Comparison of ENCODE assay signal across 20 cellular contexts in genomic region chr20:53567379-53567778, GRCh38. TPM values are rescaled to one million over a fixed set of nuclear protein-coding genes. Genes with fewer than 3 reads are reported as not detected.
DNase-seq lines count a peak whose midpoint lies in the region; ATAC-seq and TF ChIP-seq lines count a peak whose summit lies in the region.
"Had no signal": no experiment of that assay in that cellular context is flagged by ENCODE, and none has a peak within 500 bp of the region (broad histone marks: within the 10 kb centered on the region; RNA-seq: fewer than 3 reads in every experiment).

No MANE protein-coding gene starts in this region.

- no peaks in the 10 kb centered on the region for H3K27me3 Mint-ChIP-seq in activated T-cell treated with anti-CD3 and anti-CD28 coated beads, Interleukin-2, amount 50 U/mL, for 24 hours
- no peaks in the 10 kb centered on the region for H3K27me3 Mint-ChIP-seq in activated T-cell treated with anti-CD3 and anti-CD28 coated beads, Interleukin-2, amount 50 U/mL, for 72 hours (ENCODE audit: low read depth)
- H3K27me3 Mint-ChIP-seq in activated CD8-positive, alpha-beta T cell treated with anti-CD3 and anti-CD28 coated beads for 36 hours = no peaks in the 10 kb centered on the region
- no peaks in the 10 kb centered on the region for H3K27me3 Mint-ChIP-seq in naive thymus-derived CD8-positive, alpha-beta T cell
- H3K27me3 Mint-ChIP-seq in Caco-2 (ENCODE audit: insufficient read depth, unreplicated experiment) = no peaks in the 10 kb centered on the region
- H3K27me3 Mint-ChIP-seq: B cell had no signal

- POLR2A ChIA-PET in HEK293 (lab: Yijun Ruan, JAX) = no interaction called here
- POLR2A ChIA-PET in activated CD8-positive, alpha-beta T cell treated with anti-CD3 and anti-CD28 coated beads for 36 hours (lab: Charles Lee) = interaction anchor here (0.8 to 1.9 kb wide), 2 partner anchors 10 to 141 kb away, joined by 4 to 5 read pairs; no protein-coding TSS in a partner anchor
- POLR2A ChIA-PET in naive thymus-derived CD8-positive, alpha-beta T cell (lab: Charles Lee) = interaction anchor here (0.6 to 0.9 kb wide), 3 partner anchors 341 to 427 kb away, joined by 3 read pairs; no protein-coding TSS in a partner anchor
- POLR2A ChIA-PET in Caco-2 (lab: Charles Lee) = interaction anchor here (0.7 kb wide), 2 partner anchors 156 to 369 kb away, joined by 3 to 4 read pairs; no protein-coding TSS in a partner anchor

- no peak for TF ChIP-seq POLR2A in breast epithelium (IDR thresholded peaks at IDR 0.05)

- no peak overlapping the region for H3K27ac ChIP-seq in HEK293 (ENCODE audit: extremely low read depth, low read depth, low read length)
- H3K27ac ChIP-seq in breast epithelium = no peak overlapping the region
- H3K27ac ChIP-seq: GM23248 had no signal

- H3K4me3 ChIP-seq in HEK293 (ENCODE audit: low read depth, low read length) = no peak overlapping the region
- H3K4me3 ChIP-seq in Caco-2 (ENCODE audit: low read depth, low read length) = no peak overlapping the region
- H3K4me3 ChIP-seq in breast epithelium = no peak overlapping the region
- H3K4me3 ChIP-seq: GM23248, HAP-1 had no signal

- no TSS peak for BruUV-seq in Caco-2 (replicated peaks; lab: Mats Ljungman, UMichigan)

- H3K27ac Mint-ChIP-seq in activated T-cell treated with anti-CD3 and anti-CD28 coated beads, Interleukin-2, amount 50 U/mL, for 24 hours = peak overlapping the region; percentile 78
- no peak overlapping the region for H3K27ac Mint-ChIP-seq in activated T-cell treated with anti-CD3 and anti-CD28 coated beads, Interleukin-2, amount 50 U/mL, for 72 hours
- H3K27ac Mint-ChIP-seq in activated CD8-positive, alpha-beta T cell treated with anti-CD3 and anti-CD28 coated beads for 36 hours = peak overlapping the region; percentile 61
- peak overlapping the region in 6 of 10 donors; percentile 36 to 88 (median 72) for H3K27ac Mint-ChIP-seq in naive thymus-derived CD8-positive, alpha-beta T cell
- H3K27ac Mint-ChIP-seq in Caco-2 (ENCODE audit: unreplicated experiment) = no peak overlapping the region
- H3K27ac Mint-ChIP-seq: B cell had no signal

- peaks cover 77% of the 10 kb centered on the region for H3K36me3 Mint-ChIP-seq in activated T-cell treated with anti-CD3 and anti-CD28 coated beads, Interleukin-2, amount 50 U/mL, for 24 hours (ENCODE audit: low read depth)
- peaks cover 5 to 43% of the 10 kb centered on the region in 2 donors for H3K36me3 Mint-ChIP-seq in activated T-cell treated with anti-CD3 and anti-CD28 coated beads, Interleukin-2, amount 50 U/mL, for 72 hours (ENCODE audit: insufficient read depth in 2 of 2)
- peaks cover 62% of the 10 kb centered on the region for H3K36me3 Mint-ChIP-seq in activated CD8-positive, alpha-beta T cell treated with anti-CD3 and anti-CD28 coated beads for 36 hours (ENCODE audit: low read depth)
- H3K36me3 Mint-ChIP-seq in naive thymus-derived CD8-positive, alpha-beta T cell = peaks cover 6 to 83% (median 33%) of the 10 kb centered on the region in 3 donors
- peaks cover 100% of the 10 kb centered on the region for H3K36me3 Mint-ChIP-seq in Caco-2 (ENCODE audit: insufficient read depth, unreplicated experiment)

- H3K27me3 ChIP-seq in Caco-2 (replicated peaks; ENCODE audit: control insufficient read depth, insufficient read depth, low read length) (no peaks in the 10 kb centered on the region), breast epithelium (no peaks in the 10 kb centered on the region)

- H3K4me1 Mint-ChIP-seq in activated T-cell treated with anti-CD3 and anti-CD28 coated beads, Interleukin-2, amount 50 U/mL, for 24 hours (ENCODE audit: low read depth) = peaks cover 42% of the 10 kb centered on the region
- H3K4me1 Mint-ChIP-seq in activated T-cell treated with anti-CD3 and anti-CD28 coated beads, Interleukin-2, amount 50 U/mL, for 72 hours (ENCODE audit: low read depth) = peaks cover 21% of the 10 kb centered on the region
- H3K4me1 Mint-ChIP-seq in activated CD8-positive, alpha-beta T cell treated with anti-CD3 and anti-CD28 coated beads for 36 hours (ENCODE audit: low read depth) = peaks cover 41% of the 10 kb centered on the region
- peaks cover 15 to 56% (median 42%) of the 10 kb centered on the region in 4 donors for H3K4me1 Mint-ChIP-seq in naive thymus-derived CD8-positive, alpha-beta T cell
- H3K4me1 Mint-ChIP-seq in Caco-2 (ENCODE audit: low read depth, unreplicated experiment) = no peaks in the 10 kb centered on the region

- TF ChIP-seq CTCF in HEK293 (tag by site-specific recombination; IDR thresholded peaks at IDR 0.05) = no peak
- TF ChIP-seq CTCF in activated CD8-positive, alpha-beta T cell treated with anti-CD3 and anti-CD28 coated beads for 36 hours (IDR thresholded peaks at IDR 0.05) = no peak
- no peak for TF ChIP-seq CTCF in Caco-2 (IDR thresholded peaks at IDR 0.05; ENCODE audit: insufficient read depth in 1 of 2, low read depth in 1 of 2, low read length in 1 of 2, severe bottlenecking in 1 of 2, unreplicated experiment in 1 of 2)
- TF ChIP-seq CTCF in breast epithelium (IDR thresholded peaks at IDR 0.05) = no peak

- no peaks in the 10 kb centered on the region for H3K9me3 Mint-ChIP-seq in activated T-cell treated with anti-CD3 and anti-CD28 coated beads, Interleukin-2, amount 50 U/mL, for 24 hours
- no peaks in the 10 kb centered on the region for H3K9me3 Mint-ChIP-seq in activated T-cell treated with anti-CD3 and anti-CD28 coated beads, Interleukin-2, amount 50 U/mL, for 72 hours
- no peaks in the 10 kb centered on the region for H3K9me3 Mint-ChIP-seq in activated CD8-positive, alpha-beta T cell treated with anti-CD3 and anti-CD28 coated beads for 36 hours
- H3K9me3 Mint-ChIP-seq in naive thymus-derived CD8-positive, alpha-beta T cell = no peaks in the 10 kb centered on the region
- H3K9me3 Mint-ChIP-seq in Caco-2 (ENCODE audit: unreplicated experiment) = no peaks in the 10 kb centered on the region

- H3K4me3 Mint-ChIP-seq in activated T-cell treated with anti-CD3 and anti-CD28 coated beads, Interleukin-2, amount 50 U/mL, for 24 hours = no peak overlapping the region
- no peak overlapping the region for H3K4me3 Mint-ChIP-seq in activated T-cell treated with anti-CD3 and anti-CD28 coated beads, Interleukin-2, amount 50 U/mL, for 72 hours
- no peak overlapping the region for H3K4me3 Mint-ChIP-seq in activated CD8-positive, alpha-beta T cell treated with anti-CD3 and anti-CD28 coated beads for 36 hours
- H3K4me3 Mint-ChIP-seq in naive thymus-derived CD8-positive, alpha-beta T cell = no peak overlapping the region
- no peak overlapping the region for H3K4me3 Mint-ChIP-seq in Caco-2 (ENCODE audit: unreplicated experiment)
- H3K4me3 Mint-ChIP-seq: B cell had no signal

- intact Hi-C loops in activated CD8-positive, alpha-beta T cell treated with anti-CD3 and anti-CD28 coated beads for 36 hours (cut with micrococcal nuclease) = no loop called here
- intact Hi-C loops in Caco-2 (cut with micrococcal nuclease; ENCODE audit: unreplicated experiment) = no loop called here
- intact Hi-C loops in breast epithelium (cut with DNase I; ENCODE audit: low total_unique reads) = no loop called here

- H3K4me1 ChIP-seq in HEK293 (ENCODE audit: control insufficient read depth, insufficient read depth, low read length) (no peaks in the 10 kb centered on the region), Caco-2 (no peaks in the 10 kb centered on the region), breast epithelium (no peaks in the 10 kb centered on the region)

- ATAC-seq in activated T-cell treated with anti-CD3 and anti-CD28 coated beads, Interleukin-2, amount 50 U/mL, for 72 hours (replicated peaks in 1 of 2) = no peak
- no peak for ATAC-seq in activated CD8-positive, alpha-beta T cell treated with anti-CD3 and anti-CD28 coated beads for 36 hours
- no peak for ATAC-seq in naive thymus-derived CD8-positive, alpha-beta T cell

- no peak for DNase-seq in activated T-cell treated with anti-CD3 and anti-CD28 coated beads, Interleukin-2, amount 50 U/mL, for 24 hours
- DNase-seq in activated T-cell treated with anti-CD3 and anti-CD28 coated beads, Interleukin-2, amount 50 U/mL, for 72 hours = no peak
- no peak for DNase-seq in activated CD8-positive, alpha-beta T cell treated with anti-CD3 and anti-CD28 coated beads for 36 hours
- DNase-seq in naive thymus-derived CD8-positive, alpha-beta T cell = no peak
- DNase-seq in Caco-2 (no peak), breast epithelium (ENCODE audit: low spot score in 2 of 2) (no peak), glomerular visceral epithelial cell (ENCODE audit: extremely low spot score) (no peak)
- DNase-seq: 8988T; GF-D8; GM23248; NCI-H1105 treated with DMSO at 0.1 percent for 48 hours; NCI-H1694 treated with DMSO at 0.1 percent for 48 hours; NCI-H2107; NCI-H510A; NCI-H748 treated with DMSO at 0.1 percent for 48 hours; NK-92 treated with Interleukin-12 subunit alpha and Interleukin-12 subunit beta, amount 100 ng/mL, for 24 hours; Right ventricle myocardium superior had no signal

- no peaks in the 10 kb centered on the region for H3K9me3 ChIP-seq in HEK293 (ENCODE audit: control insufficient read depth, insufficient read depth, low read depth, low read length)
- no peaks in the 10 kb centered on the region for H3K9me3 ChIP-seq in Caco-2
- H3K9me3 ChIP-seq in breast epithelium = no peaks in the 10 kb centered on the region
- H3K9me3 ChIP-seq: HAP-1 had no signal

- CTCF ChIA-PET in HEK293 (lab: Yijun Ruan, JAX) (interaction anchor here (1.5 kb wide), 1 partner anchor 12 kb away, joined by 3 read pairs; no protein-coding TSS in a partner anchor), Caco-2 (lab: Charles Lee) (interaction anchor here (1.5 kb wide), 1 partner anchor 372 kb away, joined by 5 read pairs; no protein-coding TSS in a partner anchor)
- CTCF ChIA-PET in activated CD8-positive, alpha-beta T cell treated with anti-CD3 and anti-CD28 coated beads for 36 hours (lab: Charles Lee) = no interaction called here

- H3K36me3 ChIP-seq in HEK293 (ENCODE audit: control insufficient read depth in 2 of 2, insufficient read depth in 1 of 2, low read length in 2 of 2) (peaks cover 21 to 58% of the 10 kb centered on the region in 2 experiments), Caco-2 (ENCODE audit: control insufficient read depth, insufficient read depth, low read length) (peaks cover 14% of the 10 kb centered on the region), breast epithelium (no peaks in the 10 kb centered on the region)

RNA-seq across cellular contexts. Expression of gene ZNF217, which starts 26.3 kb away (rescaled TPM):
- 10 to 100 TPM; 66.4 to 67.2 TPM for total RNA-seq in activated T-cell treated with anti-CD3 and anti-CD28 coated beads, Interleukin-2, amount 50 U/mL, for 72 hours
- total RNA-seq in activated CD8-positive, alpha-beta T cell treated with anti-CD3 and anti-CD28 coated beads for 36 hours = 10 to 100 TPM; 51.3 to 51.8 TPM
- total RNA-seq in naive thymus-derived CD8-positive, alpha-beta T cell = 100 to 1,000 TPM; 100 to 101 TPM
- polyA plus RNA-seq in naive thymus-derived CD8-positive, alpha-beta T cell = 10 to 100 TPM; 21.5 to 34.2 (median 25.3) TPM
- total RNA-seq in Caco-2 (2022) = 65.5 and 73.2 TPM in 2 replicates
- 10 to 100 TPM; 22.4 to 54.7 (median 48.3) TPM for total RNA-seq in breast epithelium

Comparison
In these comparisons a context has a peak if more than half of its experiments do, and no peak if none do; other contexts are left out.
1. H3K27ac Mint-ChIP-seq: peak in activated T-cell treated with anti-CD3 and anti-CD28 coated beads, Interleukin-2, amount 50 U/mL, for 24 hours (single experiment), activated CD8-positive, alpha-beta T cell treated with anti-CD3 and anti-CD28 coated beads for 36 hours (single experiment) and naive thymus-derived CD8-positive, alpha-beta T cell (6 of 10); none in activated T-cell treated with anti-CD3 and anti-CD28 coated beads, Interleukin-2, amount 50 U/mL, for 72 hours (single experiment) and Caco-2 (single experiment).